10 cellular contexts compared by ENCODE assay signal in genomic region chr19:17424743-17425365, GRCh38. TPM values are rescaled to one million over a fixed set of nuclear protein-coding genes. Genes with fewer than 3 reads are reported as not detected.
DNase-seq lines count a peak whose midpoint lies in the region; ATAC-seq and TF ChIP-seq lines count a peak whose summit lies in the region.
"Had no signal": no experiment of that assay in that cellular context is flagged by ENCODE, and none has a peak within 500 bp of the region (broad histone marks: within the 10 kb centered on the region; RNA-seq: fewer than 3 reads in every experiment).

No MANE protein-coding gene starts in this region.

- CTCF ChIA-PET in AG04450 (lab: Charles Lee): interaction anchor here (0.7 kb wide), 1 partner anchor 60 kb away, joined by 3 read pairs; no protein-coding TSS in a partner anchor

- in situ Hi-C loops in ACHN (cut with HindIII; ENCODE audit: low pct_ligation_motif_present, low pct_unique_long_range_greater_than_20kb, low sequenced_read_pairs): no loop called here

- H3K4me3 Mint-ChIP-seq in endodermal cell: peak overlapping the region; percentile 44
- H3K4me3 Mint-ChIP-seq in nephron progenitor cell: peak overlapping the region; percentile 49

- ATAC-seq in RWPE2 (ENCODE audit: low read depth) (peak; percentile 40; the same call in 1 of the 3 replicates), GM21515 (IDR thresholded peaks at IDR 0.05; ENCODE audit: unreplicated experiment) (no peak), GM18502 (IDR thresholded peaks at IDR 0.05; ENCODE audit: poor library complexity, unreplicated experiment) (no peak)

- POLR2A ChIA-PET in AG04450 (lab: Yijun Ruan, JAX): no interaction called here

- no peak overlapping the region for H3K27ac ChIP-seq in AG04450 (ENCODE audit: low read depth, low read length)
- no peak overlapping the region for H3K27ac ChIP-seq in RWPE2 (ENCODE audit: poor library complexity, severe bottlenecking)
- H3K27ac ChIP-seq in endodermal cell (ENCODE audit: low read depth, low read length): no peak overlapping the region
- H3K27ac ChIP-seq: HL-60 had no signal

- H3K9me3 ChIP-seq in AG04450 (ENCODE audit: control insufficient read depth, insufficient read depth, low read length) (no peaks in the 10 kb centered on the region; the same call in 1 of the 2 replicates), RWPE2 (ENCODE audit: severe bottlenecking) (no peaks in the 10 kb centered on the region), endodermal cell (ENCODE audit: control insufficient read depth, low read length) (no peaks in the 10 kb centered on the region)

- H3K9me3 Mint-ChIP-seq in endodermal cell: no peaks in the 10 kb centered on the region
- no peaks in the 10 kb centered on the region for H3K9me3 Mint-ChIP-seq in nephron progenitor cell

- H3K27me3 Mint-ChIP-seq in endodermal cell (ENCODE audit: insufficient read depth) (no peaks in the 10 kb centered on the region), nephron progenitor cell (ENCODE audit: low read depth, poor library complexity) (no peaks in the 10 kb centered on the region)

- H3K27ac Mint-ChIP-seq in endodermal cell (peak overlapping the region; percentile 48), nephron progenitor cell (peak overlapping the region; percentile 78)

- no peaks in the 10 kb centered on the region for H3K4me1 ChIP-seq in RWPE2 (ENCODE audit: insufficient read depth, poor library complexity, severe bottlenecking)
- no peaks in the 10 kb centered on the region for H3K4me1 ChIP-seq in endodermal cell (ENCODE audit: control insufficient read depth, insufficient read depth, low read length)

- no peak overlapping the region for H3K9ac ChIP-seq in endodermal cell (ENCODE audit: extremely low read depth, low read length, poor library complexity, severe bottlenecking)

- 13 to 23% methylated on average over 4 to 27 of the region's 27 CpGs for WGBS in endodermal cell (ENCODE audit: insufficient coverage in 1 of 2, insufficient read length in 1 of 2), 2 experiments

- no peak for DNase-seq in AG04450 (ENCODE audit: low read depth, low spot score)
- DNase-seq in RWPE2 (ENCODE audit: low spot score): no peak
- peak; percentile 96 for DNase-seq in endodermal cell
- DNase-seq in nephron progenitor cell: peak; percentile 91
- DNase-seq in ACHN: no peak

- no peaks in the 10 kb centered on the region for H3K27me3 ChIP-seq in AG04450 (ENCODE audit: control insufficient read depth, insufficient read depth, low read length)
- H3K27me3 ChIP-seq in RWPE2 (ENCODE audit: insufficient read depth, poor library complexity, severe bottlenecking): no peaks in the 10 kb centered on the region
- H3K27me3 ChIP-seq in endodermal cell (ENCODE audit: control insufficient read depth, insufficient read depth, low read length, poor library complexity, severe bottlenecking): no peaks in the 10 kb centered on the region

- no peak overlapping the region for H3K4me3 ChIP-seq in AG04450 (ENCODE audit: low read depth, low read length)
- H3K4me3 ChIP-seq in RWPE2 (ENCODE audit: severe bottlenecking): no peak overlapping the region
- H3K4me3 ChIP-seq in endodermal cell (ENCODE audit: low read length): no peak overlapping the region

- peak; percentile 58 for TF ChIP-seq CTCF in AG04450 (IDR thresholded peaks at IDR 0.05; ENCODE audit: low read depth, low read length)
- peak; percentile 58 for TF ChIP-seq CTCF in GM12873 (IDR thresholded peaks at IDR 0.05; ENCODE audit: insufficient read depth, low read depth, low read length, missing control alignments)
- TF ChIP-seq CTCF in RWPE2 (IDR thresholded peaks at IDR 0.05; ENCODE audit: poor library complexity, severe bottlenecking): peak; percentile 32
- peak; percentile 76 for TF ChIP-seq CTCF in endodermal cell (conservative IDR thresholded peaks at IDR 0.05)
- TF ChIP-seq CTCF in nephron progenitor cell (IDR thresholded peaks at IDR 0.05): peak; percentile 45

- peaks cover 22% of the 10 kb centered on the region for H3K36me3 ChIP-seq in RWPE2 (ENCODE audit: low read depth)
- H3K36me3 ChIP-seq in endodermal cell (ENCODE audit: control insufficient read depth, insufficient read depth, low read length): peaks cover 4% of the 10 kb centered on the region

- H3K4me1 Mint-ChIP-seq in endodermal cell (peaks cover 6% of the 10 kb centered on the region), nephron progenitor cell (peaks cover 39% of the 10 kb centered on the region)

- H3K36me3 Mint-ChIP-seq in endodermal cell (ENCODE audit: low read depth): peaks cover 10% of the 10 kb centered on the region
- peaks cover 9% of the 10 kb centered on the region for H3K36me3 Mint-ChIP-seq in nephron progenitor cell (ENCODE audit: low read depth)

RNA-seq across cellular contexts. Expression of gene MVB12A, which starts 5.0 kb away (rescaled TPM):
- 22.5 and 30.1 TPM in 2 replicates for polyA plus RNA-seq in AG04450 (2011; rRNA removed)
- 13.0 and 22.6 TPM in 2 replicates for polyA minus RNA-seq in AG04450 (2011; rRNA and poly(A)+ RNA removed)
- 10 to 100 TPM; 63.1 to 64.8 TPM for total RNA-seq in endodermal cell
- polyA plus RNA-seq in endodermal cell (2013, experiment 1 of 2): 58.8 TPM
- polyA plus RNA-seq in endodermal cell (2013, experiment 2 of 2): 56.2 TPM

RNA-seq across cellular contexts. Expression of gene BST2, which starts 19.4 kb away (rescaled TPM):
- 1.9 and 2.8 TPM in 2 replicates for polyA plus RNA-seq in AG04450 (2011; rRNA removed)
- polyA minus RNA-seq in AG04450 (2011; rRNA and poly(A)+ RNA removed): 0.43 and 0.46 TPM in 2 replicates
- total RNA-seq in endodermal cell: 100 to 1,000 TPM in 1 of 2 donors, 10 to 100 TPM in 1; 50.8 to 147 TPM
- polyA plus RNA-seq in endodermal cell (2013, experiment 1 of 2): 73.3 TPM
- polyA plus RNA-seq in endodermal cell (2013, experiment 2 of 2): 80.2 TPM

RNA-seq across cellular contexts. Expression of gene TMEM221, which starts 23.6 kb away (rescaled TPM):
- 0.05 and 0.07 TPM in 2 replicates for polyA plus RNA-seq in AG04450 (2011; rRNA removed)
- not detected in 2 replicates for polyA minus RNA-seq in AG04450 (2011; rRNA and poly(A)+ RNA removed)
- total RNA-seq in endodermal cell: 1 to 10 TPM; 3.5 to 4.8 TPM
- 2.2 TPM for polyA plus RNA-seq in endodermal cell (2013, experiment 1 of 2)
- 2.0 TPM for polyA plus RNA-seq in endodermal cell (2013, experiment 2 of 2)

RNA-seq across cellular contexts. Expression of gene CCDC194, which starts 30.9 kb away (rescaled TPM):
- not detected in 2 replicates for polyA plus RNA-seq in AG04450 (2011; rRNA removed)
- not detected in 2 replicates for polyA minus RNA-seq in AG04450 (2011; rRNA and poly(A)+ RNA removed)
- 1 to 10 TPM; 2.0 to 3.4 TPM for total RNA-seq in endodermal cell
- 0.78 TPM for polyA plus RNA-seq in endodermal cell (2013, experiment 1 of 2)
- 0.83 TPM for polyA plus RNA-seq in endodermal cell (2013, experiment 2 of 2)
- polyA plus RNA-seq: esophagus had no signal

RNA-seq across cellular contexts. Expression of gene NXNL1, which starts 35.9 kb away (rescaled TPM):
- not detected in 2 replicates for polyA plus RNA-seq in AG04450 (2011; rRNA removed)
- polyA minus RNA-seq in AG04450 (2011; rRNA and poly(A)+ RNA removed): not detected in 2 replicates
- total RNA-seq in endodermal cell: not detected
- polyA plus RNA-seq in endodermal cell (2013, experiment 1 of 2): not detected
- polyA plus RNA-seq in endodermal cell (2013, experiment 2 of 2): not detected
- polyA plus RNA-seq: esophagus had no signal

Comparison
In these comparisons a context has a peak if more than half of its experiments do, and no peak if none do; other contexts are left out.
1. DNase-seq: peak in endodermal cell (single experiment) and nephron progenitor cell (single experiment); none in AG04450 (single experiment), RWPE2 (single experiment) and ACHN (single experiment).
2. Peak in every context shown above with its lines, with median percentiles within 50 percentile points of each other: CTCF ChIP-seq.